23 cellular contexts compared by ENCODE assay signal in genomic region chr11:2686360-2687222, GRCh38. TPM values are rescaled to one million over a fixed set of nuclear protein-coding genes. Genes with fewer than 3 reads are reported as not detected.
A peak's percentile ranks its signal among the peaks of the same experiment; 100 is the strongest.
DNase-seq lines count a peak whose midpoint lies in the region; ATAC-seq, FAIRE-seq and TF ChIP-seq lines count a peak whose summit lies in the region.
"Had no signal": no experiment of that assay in that cellular context is flagged by ENCODE, and none has a peak within 500 bp of the region (broad histone marks: within the 10 kb centered on the region; RNA-seq: fewer than 3 reads in every experiment).

No MANE protein-coding gene starts in this region.

- intact Hi-C loops in Right ventricle myocardium superior (cut with DNase I) = no loop called here
- intact Hi-C loops in left ventricle myocardium superior (cut with micrococcal nuclease) = no loop called here
- intact Hi-C loops in K562 (cut with micrococcal nuclease) = no loop called here
- intact Hi-C loops in upper lobe of right lung (cut with DNase I) = no loop called here
- intact Hi-C loops in PC-3 (cut with micrococcal nuclease) = no loop called here

- POLR2A ChIA-PET in K562 (lab: Yijun Ruan, JAX) (interaction anchor here (0.9 to 1.6 kb wide), 4 partner anchors 9 to 15 kb away, joined by 4 to 14 read pairs (median 5); partner anchors contain the start of gene KCNQ1OT1), PC-3 (lab: Charles Lee; ENCODE audit: unreplicated experiment) (interaction anchor here (0.6 kb wide), 1 partner anchor 90 kb away, joined by 7 read pairs; no protein-coding TSS in a partner anchor)

- H3K9me3 ChIP-seq in K562 (replicated peaks; ENCODE audit: control insufficient read depth, insufficient read depth, low read depth, low read length) (no peaks in the 10 kb centered on the region), upper lobe of right lung (no peaks in the 10 kb centered on the region), T-helper 17 cell (ENCODE audit: control insufficient read depth, low read length, poor library complexity, severe bottlenecking) (no peaks in the 10 kb centered on the region), PC-3 (ENCODE audit: low read length) (no peaks in the 10 kb centered on the region)
- H3K9me3 ChIP-seq: A549; BLaER1 treated with 17β-estradiol and CSF1 and Interleukin-3, amounts not matched to agents 10 nM and 100 nM had no signal

- H3K27me3 ChIP-seq in K562 (ENCODE audit: control insufficient read depth in 2 of 2, insufficient read depth in 2 of 2, low read length in 2 of 2) (no peaks in the 10 kb centered on the region), upper lobe of right lung (no peaks in the 10 kb centered on the region), PC-3 (ENCODE audit: low read length) (no peaks in the 10 kb centered on the region)
- H3K27me3 ChIP-seq: BLaER1 treated with 17β-estradiol and CSF1 and Interleukin-3, amounts not matched to agents 10 nM and 100 nM had no signal

- no peak overlapping the region for H3K4me3 Mint-ChIP-seq in T-helper 17 cell
- H3K4me3 Mint-ChIP-seq: HFFc6 had no signal

- H3F3A ChIP-seq in PC-3 (ENCODE audit: low read length, unreplicated experiment) = no peaks in the 10 kb centered on the region

- H3K4me2 ChIP-seq in K562 (ENCODE audit: insufficient read depth, low read length) = no peak overlapping the region
- no peak overlapping the region for H3K4me2 ChIP-seq in PC-3 (ENCODE audit: low read length)
- H3K4me2 ChIP-seq: A549; BLaER1 treated with 17β-estradiol and CSF1 and Interleukin-3, amounts not matched to agents 10 nM and 100 nM had no signal

- WGBS in K562 (ENCODE audit: insufficient coverage, low coverage, missing lambda C conversion rate) = 84% methylated on average over 7 of the region's 7 CpGs

- H3K9ac ChIP-seq in K562 (ENCODE audit: insufficient read depth in 1 of 2, low read depth in 2 of 2, low read length in 2 of 2) = no peak overlapping the region
- no peak overlapping the region for H3K9ac ChIP-seq in PC-3 (ENCODE audit: low read length)
- H3K9ac ChIP-seq: BLaER1 treated with 17β-estradiol and CSF1 and Interleukin-3, amounts not matched to agents 10 nM and 100 nM had no signal

- CTCF ChIA-PET in K562 (lab: Yijun Ruan, JAX; ENCODE audit: low intra/inter-chr PET ratio) = interaction anchor here (0.6 kb wide), 1 partner anchor 125 kb away, joined by 3 read pairs; no protein-coding TSS in a partner anchor
- CTCF ChIA-PET in PC-3 (lab: Charles Lee) = no interaction called here

- ATAC-seq in Right ventricle myocardium superior (ENCODE audit: poor library complexity) = no peak
- no peak for ATAC-seq in left ventricle myocardium superior
- no peak for ATAC-seq in K562
- ATAC-seq in upper lobe of right lung = no peak
- ATAC-seq in T-helper 17 cell = no peak
- no peak for ATAC-seq in PC-3
- ATAC-seq: A549, GM12878 had no signal

- H3K79me2 ChIP-seq in K562 (ENCODE audit: control insufficient read depth, insufficient read depth, low read length) (peaks cover 88% of the 10 kb centered on the region), PC-3 (ENCODE audit: low read length) (peaks cover 87% of the 10 kb centered on the region)

- FAIRE-seq in K562 (lab: Jason Lieb, UNC) = no peak
- FAIRE-seq: A549, G401.6, GM12878, GM18507 had no signal

- peaks cover 73% of the 10 kb centered on the region for H4K20me1 ChIP-seq in K562 (replicated peaks; ENCODE audit: control insufficient read depth, insufficient read depth, low read length)
- H4K20me1 ChIP-seq in PC-3 (ENCODE audit: low read length) = peaks cover 26% of the 10 kb centered on the region; the same call in 1 of the 2 replicates

- H3K27ac Mint-ChIP-seq in T-helper 17 cell = no peak overlapping the region
- H3K27ac Mint-ChIP-seq: HFFc6 had no signal

- H3K4me1 ChIP-seq in K562 (replicated peaks in 1 of 2; ENCODE audit: control insufficient read depth in 2 of 2, insufficient read depth in 2 of 2, low read length in 2 of 2) (peaks cover 8 to 11% of the 10 kb centered on the region in 2 experiments; a peak in 4 of 5 replicates), upper lobe of right lung (peaks cover 13% of the 10 kb centered on the region), PC-3 (ENCODE audit: insufficient read depth, low read length) (no peaks in the 10 kb centered on the region)
- H3K4me1 ChIP-seq: A549 had no signal

- no peak for TF ChIP-seq RAD21 in K562 (CRISPR knock-in tag; conservative IDR thresholded peaks at IDR 0.05 in 1 of 2, IDR thresholded peaks at IDR 0.05 in 1 of 2)

- H3K27ac ChIP-seq in K562 (ENCODE audit: extremely low read depth, low read depth, low read length) = no peak overlapping the region
- no peak overlapping the region for H3K27ac ChIP-seq in upper lobe of right lung
- no peak overlapping the region for H3K27ac ChIP-seq in PC-3 (ENCODE audit: low read length)
- H3K27ac ChIP-seq: A549; BLaER1 treated with 17β-estradiol and CSF1 and Interleukin-3, amounts not matched to agents 10 nM and 100 nM had no signal

- BruUV-seq in K562 (replicated peaks; lab: Mats Ljungman, UMichigan) (no TSS peak), PC-3 (replicated peaks; lab: Mats Ljungman, UMichigan) (no TSS peak)

- DNase-seq in Right ventricle myocardium superior (peak; percentile 27), left ventricle myocardium superior (no peak), K562 (ENCODE audit: extremely low read depth in 1 of 4, low spot score in 3 of 4) (no peak), mesenteric fat pad (ENCODE audit: low spot score) (peak; percentile 80), upper lobe of right lung (peak; percentile 27), T-helper 17 cell (no peak), PC-3 (no peak), GF-D8 (lab: John Stamatoyannopoulos, UW) (no peak)
- DNase-seq: DMS79 treated with DMSO at 0.1 percent for 48 hours; GOT3; HFFc6; KG1; NCI-H1436; NCI-H2029 treated with DMSO at 0.1 percent for 48 hours; NCI-H2171 treated with DMSO at 0.1 percent for 48 hours; NCI-H446 treated with DMSO at 0.1 percent for 48 hours; NK-92 treated with Interleukin-12 subunit alpha and Interleukin-12 subunit beta, amount 100 ng/mL, for 24 hours; OCI-M1 had no signal

- no peak for TF ChIP-seq EP300 in K562 (IDR thresholded peaks at IDR 0.05; ENCODE audit: low read length)

- peaks cover 10% of the 10 kb centered on the region for H3K4me1 Mint-ChIP-seq in T-helper 17 cell

- H3K27me3 Mint-ChIP-seq in T-helper 17 cell = no peaks in the 10 kb centered on the region

- no peaks in the 10 kb centered on the region for H3K9me2 ChIP-seq in PC-3 (replicated peaks; ENCODE audit: low read length)

- no peak for TF ChIP-seq POLR2A in K562 (conservative IDR thresholded peaks at IDR 0.05)

- H3K4me3 ChIP-seq in K562 (no peak overlapping the region), upper lobe of right lung (no peak overlapping the region), PC-3 (ENCODE audit: low read length) (no peak overlapping the region)
- H3K4me3 ChIP-seq: A549; BLaER1 treated with 17β-estradiol and CSF1 and Interleukin-3, amounts not matched to agents 10 nM and 100 nM; GM12878 had no signal

- H2AFZ ChIP-seq in K562 (ENCODE audit: low read depth, low read length) (no peak overlapping the region), PC-3 (ENCODE audit: low read length) (no peak overlapping the region)

- H3K36me3 Mint-ChIP-seq in T-helper 17 cell (ENCODE audit: low read depth) = no peaks in the 10 kb centered on the region

- peaks cover 6% of the 10 kb centered on the region for H3K9me1 ChIP-seq in K562 (ENCODE audit: control insufficient read depth, insufficient read depth, low read length)

- in situ Hi-C loops in K562 (cut with MboI) = no loop called here

- TF ChIP-seq CTCF in K562 (IDR thresholded peaks at IDR 0.05 in 2 of 3, conservative IDR thresholded peaks at IDR 0.05 in 1 of 3; ENCODE audit: insufficient read depth in 2 of 3, low read depth in 1 of 3, low read length in 3 of 3) = no peak
- TF ChIP-seq CTCF in upper lobe of right lung (IDR thresholded peaks at IDR 0.05) = no peak
- no peak for TF ChIP-seq CTCF in PC-3 (conservative IDR thresholded peaks at IDR 0.05; ENCODE audit: low read depth, low read length)

- H3K36me3 ChIP-seq in K562 (ENCODE audit: control insufficient read depth, insufficient read depth, low read length) (peaks cover 81% of the 10 kb centered on the region; the same call in 2 of the 3 replicates), upper lobe of right lung (no peaks in the 10 kb centered on the region), PC-3 (ENCODE audit: low read depth, low read length) (0 out of 2 replicates have a peak, but pooled peaks cover 3% of the 10 kb centered on the region)

TF ChIP-seq in K562, 482 proteins besides CTCF, POLR2A, EP300 and RAD21 (continues in another document):
- no peak for TF ChIP-seq NUFIP1 (IDR thresholded peaks at IDR 0.05; ENCODE audit: partially characterized antibody)

RNA-seq across cellular contexts. Expression of gene KCNQ1OT1, which starts 13.2 kb away (rescaled TPM):
- total RNA-seq in Right ventricle myocardium superior (0.35 TPM), left ventricle myocardium superior (0.35 TPM), K562 (2014; rRNA removed) (1.2 and 1.3 TPM in 2 replicates), K562 (2014; rRNA removed; fragmentation: Illumina TruSeq; extraction: Trizol) (2.0 TPM in 2 replicates), K562 (2015; rRNA removed; fragmentation: Illumina TruSeq; extraction: Trizol) (2.2 and 2.3 TPM in 2 replicates), K562 (2021) (1.4 and 1.7 TPM in 2 replicates), mesenteric fat pad (3.0 TPM), upper lobe of right lung (2.0 TPM), T-helper 17 cell (under 1 TPM; 0.20 to 0.23 TPM), PC-3 (2014; rRNA removed) (1.5 and 1.7 TPM in 2 replicates)
- total RNA-seq in K562 (2011; cell fraction: chromatin; rRNA removed; ENCODE audit: low replicate concordance) = 32.7 and 48.2 TPM in 2 replicates
- 15.8 and 20.9 TPM in 2 replicates for total RNA-seq in K562 (2011; cell fraction: nucleolus; rRNA removed)
- total RNA-seq in K562 (2011; cell fraction: nucleoplasm; rRNA removed) = 36.4 and 61.6 TPM in 2 replicates
- polyA plus RNA-seq in K562 (2011; rRNA removed) (0.74 and 0.92 TPM in 2 replicates), K562 (2014; fragmentation: Illumina TruSeq; extraction: Trizol) (0.48 and 0.51 TPM in 2 replicates), K562 (2014; fragmentation: Nextera tagmentation; extraction: Ambion mirVana) (under 1 TPM; 0.04 to 0.17 TPM), K562 (2014; rRNA removed) (0.50 and 0.64 TPM in 2 replicates)
- 0.06 and 0.15 TPM in 2 replicates for polyA plus RNA-seq in K562 (2011; cell fraction: cytosol; rRNA removed)
- 5.9 and 6.5 TPM in 2 replicates for polyA plus RNA-seq in K562 (2011; cell fraction: nucleus; rRNA removed)
- 0.38 and 0.66 TPM in 2 replicates for polyA plus RNA-seq in K562 (2012)
- polyA minus RNA-seq in K562 (2011; rRNA and poly(A)+ RNA removed) = 7.7 and 12.9 TPM in 2 replicates
- 0.48 and 1.0 TPM in 2 replicates for polyA minus RNA-seq in K562 (2011; cell fraction: cytosol; rRNA and poly(A)+ RNA removed)
- 15.9 and 28.0 TPM in 2 replicates for polyA minus RNA-seq in K562 (2011; cell fraction: nucleus; rRNA and poly(A)+ RNA removed)

Comparison
In these comparisons a context has a peak if more than half of its experiments do, and no peak if none do; other contexts are left out.
1. DNase-seq: peak in Right ventricle myocardium superior (single experiment), mesenteric fat pad (single experiment) and upper lobe of right lung (single experiment); none in left ventricle myocardium superior (single experiment), K562 (0 of 4), T-helper 17 cell (0 of 3), PC-3 (single experiment) and GF-D8 (single experiment).